Comparison of ENCODE assay signal across 9 cellular contexts in genomic region chr1:150259758-150260669, GRCh38. TPM values are rescaled to one million over a fixed set of nuclear protein-coding genes. Genes with fewer than 3 reads are reported as not detected.
DNase-seq lines count a peak whose midpoint lies in the region; TF ChIP-seq lines count a peak whose summit lies in the region.
"Had no signal": no experiment of that assay in that cellular context is flagged by ENCODE, and none has a peak within 500 bp of the region (broad histone marks: within the 10 kb centered on the region; RNA-seq: fewer than 3 reads in every experiment).

No MANE protein-coding gene starts in this region.

- peaks cover 20% of the 10 kb centered on the region for H3K36me3 Mint-ChIP-seq in Calu3 (ENCODE audit: insufficient read depth, unreplicated experiment)
- H3K36me3 Mint-ChIP-seq in chondrocyte (ENCODE audit: low read depth) = peaks cover 4% of the 10 kb centered on the region

- BruUV-seq in Calu3 (replicated peaks; lab: Mats Ljungman, UMichigan) = no TSS peak

- WGBS in mesodermal cell (ENCODE audit: insufficient coverage in 2 of 2), 2 experiments = 0 to 5% methylated on average over 4 to 5 of the region's 11 CpGs

- no peak for TF ChIP-seq CTCF in Calu3 (IDR thresholded peaks at IDR 0.05; ENCODE audit: unreplicated experiment)
- TF ChIP-seq CTCF in dorsolateral prefrontal cortex (IDR thresholded peaks at IDR 0.05 in 54 of 56, conservative IDR thresholded peaks at IDR 0.05 in 2 of 56; ENCODE audit: low read depth in 1 of 56, partially characterized antibody in 56 of 56) = no peak
- TF ChIP-seq CTCF in chondrocyte (IDR thresholded peaks at IDR 0.05) = no peak

- peaks cover 10% of the 10 kb centered on the region for H3K36me3 ChIP-seq in mesodermal cell (ENCODE audit: control insufficient read depth, insufficient read depth, low read length)
- H3K36me3 ChIP-seq in effector memory CD4-positive, alpha-beta T cell (ENCODE audit: control insufficient read depth, insufficient read depth, low read length) = peaks cover 8% of the 10 kb centered on the region

- peaks cover 41% of the 10 kb centered on the region for H3K4me1 ChIP-seq in mesodermal cell (ENCODE audit: control insufficient read depth, insufficient read depth, low read length, poor library complexity, severe bottlenecking)
- H3K4me1 ChIP-seq in effector memory CD4-positive, alpha-beta T cell (ENCODE audit: control insufficient read depth, insufficient read depth, low read length, poor library complexity, severe bottlenecking) = peaks cover 5% of the 10 kb centered on the region

- H3K9me3 Mint-ChIP-seq in Calu3 (ENCODE audit: low read depth, unreplicated experiment) = no peaks in the 10 kb centered on the region
- H3K9me3 Mint-ChIP-seq in chondrocyte (ENCODE audit: low read depth) = no peaks in the 10 kb centered on the region

- H3K9me3 ChIP-seq in mesodermal cell (ENCODE audit: control insufficient read depth, low read length) = no peaks in the 10 kb centered on the region
- H3K9me3 ChIP-seq in effector memory CD4-positive, alpha-beta T cell (ENCODE audit: control insufficient read depth, low read length) = no peaks in the 10 kb centered on the region

- H3K27ac Mint-ChIP-seq in Calu3 (ENCODE audit: unreplicated experiment) = peak overlapping the region; percentile 77
- H3K27ac Mint-ChIP-seq in chondrocyte (ENCODE audit: unreplicated experiment) = no peak overlapping the region

- H3K27ac ChIP-seq in dorsolateral prefrontal cortex = peak overlapping the region in 58 of 59 donors; percentile 7 to 96 (median 87)
- H3K27ac ChIP-seq in mesodermal cell (ENCODE audit: low read depth, low read length, severe bottlenecking) = peak overlapping the region; percentile 62
- no peak overlapping the region for H3K27ac ChIP-seq in effector memory CD4-positive, alpha-beta T cell (ENCODE audit: insufficient read depth, low read length, poor library complexity, severe bottlenecking)

- H3K27me3 Mint-ChIP-seq in Calu3 (ENCODE audit: unreplicated experiment) = peaks cover 28% of the 10 kb centered on the region
- H3K27me3 Mint-ChIP-seq in chondrocyte (ENCODE audit: low read depth) = peaks cover 2% of the 10 kb centered on the region

- DNase-seq in Calu3 = peak; percentile 63
- peak; percentile 71 for DNase-seq in NCI-H2107 (lab: John Stamatoyannopoulos, UW)
- DNase-seq in dorsolateral prefrontal cortex = no peak
- DNase-seq in cortex of kidney (lab: John Stamatoyannopoulos, UW) = no peak
- no peak for DNase-seq in effector memory CD4-positive, alpha-beta T cell
- DNase-seq in chondrocyte (ENCODE audit: low spot score) = no peak
- no peak for DNase-seq in dedifferentiated amniotic fluid mesenchymal stem cell (ENCODE audit: extremely low spot score)
- DNase-seq: T1000 had no signal

- H3K27me3 ChIP-seq in dorsolateral prefrontal cortex = no peaks in the 10 kb centered on the region
- H3K27me3 ChIP-seq in effector memory CD4-positive, alpha-beta T cell (replicated peaks; ENCODE audit: control insufficient read depth, insufficient read depth, low read length, poor library complexity, severe bottlenecking) = peaks cover 21% of the 10 kb centered on the region

- intact Hi-C loops in Calu3 (cut with micrococcal nuclease; ENCODE audit: unreplicated experiment) = loop anchor here (5.0 to 10.0 kb wide), 2 partner anchors 62 to 275 kb away; partner anchors contain the start of gene PRPF3
- intact Hi-C loops in dorsolateral prefrontal cortex (cut with DNase I) = loop anchor here in 1 of 2 donors (2.0 kb wide), 1 partner anchor 47 kb away; no protein-coding TSS in a partner anchor

- peaks cover 78% of the 10 kb centered on the region for H3K4me1 Mint-ChIP-seq in Calu3 (ENCODE audit: low read depth, unreplicated experiment)
- peaks cover 29% of the 10 kb centered on the region for H3K4me1 Mint-ChIP-seq in chondrocyte (ENCODE audit: low read depth)

- CTCF ChIA-PET in Calu3 (lab: Charles Lee) = interaction anchor here (0.9 to 2.1 kb wide), 3 partner anchors 9 to 21 kb away, joined by 3 to 10 read pairs (median 5); partner anchors contain the start of gene APH1A

- H3K4me3 Mint-ChIP-seq in Calu3 (ENCODE audit: low read depth, unreplicated experiment) = peak overlapping the region; percentile 49
- H3K4me3 Mint-ChIP-seq in chondrocyte (ENCODE audit: unreplicated experiment) = no peak overlapping the region

- H3K4me3 ChIP-seq in dorsolateral prefrontal cortex (peak overlapping the region in 30 of 59 donors; percentile 6 to 69 (median 56)), mesodermal cell (ENCODE audit: extremely low read depth, insufficient read depth, low read length, poor library complexity, severe bottlenecking) (peak overlapping the region; percentile 48)
- no peak overlapping the region for H3K4me3 ChIP-seq in effector memory CD4-positive, alpha-beta T cell (ENCODE audit: insufficient read depth, low read depth, low read length, poor library complexity, severe bottlenecking)

RNA-seq across cellular contexts. Expression of gene CA14, which starts 2.4 kb away (rescaled TPM):
- total RNA-seq in Calu3 (2022) (1.0 and 1.3 TPM in 2 replicates), dorsolateral prefrontal cortex (10 to 100 TPM in 45 of 120 experiments, 1 to 10 TPM in 75; 1.0 to 48.3 (median 7.6) TPM), chondrocyte (not detected in 3 replicates)
- polyA plus RNA-seq in mesodermal cell (2013, experiment 1 of 2) = 36.2 TPM
- polyA plus RNA-seq in mesodermal cell (2013, experiment 2 of 2) = 34.8 TPM

RNA-seq across cellular contexts. Expression of gene APH1A, which starts 8.8 kb away (rescaled TPM):
- total RNA-seq in Calu3 (2022) = 195 TPM in 2 replicates
- 10 to 100 TPM; 34.9 to 79.4 (median 56.2) TPM for total RNA-seq in dorsolateral prefrontal cortex
- 100 TPM for polyA plus RNA-seq in mesodermal cell (2013, experiment 1 of 2)
- 86.3 TPM for polyA plus RNA-seq in mesodermal cell (2013, experiment 2 of 2)
- total RNA-seq in chondrocyte = 83.0 to 99.5 TPM (median 89.7 TPM) in 3 replicates

RNA-seq across cellular contexts. Expression of gene C1orf54, which starts 12.6 kb away (rescaled TPM):
- total RNA-seq in Calu3 (2022) (0.76 TPM in 1 of 2 replicates, not detected in the other), dorsolateral prefrontal cortex (10 to 100 TPM in 54 of 120 experiments, 1 to 10 TPM in 66; 3.0 to 21.9 (median 9.4) TPM), chondrocyte (29.0 to 31.9 TPM (median 31.0 TPM) in 3 replicates)
- polyA plus RNA-seq in mesodermal cell (2013, experiment 1 of 2) = 26.6 TPM
- 24.1 TPM for polyA plus RNA-seq in mesodermal cell (2013, experiment 2 of 2)

RNA-seq across cellular contexts. Expression of gene CIART, which starts 22.3 kb away (rescaled TPM):
- total RNA-seq in Calu3 (2022) (0.42 and 1.5 TPM in 2 replicates), dorsolateral prefrontal cortex (10 to 100 TPM in 91 of 120 experiments, 1 to 10 TPM in 29; 5.3 to 26.5 (median 12.5) TPM), chondrocyte (3.1 to 3.9 TPM (median 3.1 TPM) in 3 replicates)
- 5.5 TPM for polyA plus RNA-seq in mesodermal cell (2013, experiment 1 of 2)
- 4.6 TPM for polyA plus RNA-seq in mesodermal cell (2013, experiment 2 of 2)

RNA-seq across cellular contexts. Expression of gene ANP32E, which starts 24.1 kb away (rescaled TPM):
- total RNA-seq in Calu3 (2022) (101 and 129 TPM in 2 replicates), dorsolateral prefrontal cortex (10 to 100 TPM; 24.9 to 73.5 (median 41.6) TPM), chondrocyte (34.5 to 46.0 TPM (median 40.2 TPM) in 3 replicates)
- 54.4 TPM for polyA plus RNA-seq in mesodermal cell (2013, experiment 1 of 2)
- polyA plus RNA-seq in mesodermal cell (2013, experiment 2 of 2) = 74.9 TPM

Comparison
In these comparisons a context has a peak if more than half of its experiments do, and no peak if none do; other contexts are left out.
1. DNase-seq: peak in Calu3 (single experiment) and NCI-H2107 (single experiment); none in dorsolateral prefrontal cortex (0 of 10), cortex of kidney (single experiment), effector memory CD4-positive, alpha-beta T cell (0 of 3), chondrocyte (single experiment) and dedifferentiated amniotic fluid mesenchymal stem cell (single experiment).